8 cellular contexts compared by ENCODE assay signal in genomic region chr11:9461068-9461759, GRCh38.
DNase-seq lines count a peak whose midpoint lies in the region; ATAC-seq and TF ChIP-seq lines count a peak whose summit lies in the region.

No MANE protein-coding gene starts in this region.

- in situ Hi-C loops in GM18951 (cut with MboI; ENCODE audit: low sequenced_read_pairs, unreplicated experiment), result no loop called here

- peak; percentile 65 for DNase-seq in AG09309 (ENCODE audit: low read depth)
- peak; percentile 91 for DNase-seq in NCI-H2227 treated with DMSO at 0.1 percent for 48 hours (lab: John Stamatoyannopoulos, UW)
- peak; percentile 65 for DNase-seq in activated CD4-positive, alpha-beta T cell treated with anti-CD3 and anti-CD28 coated beads for 1 hour
- DNase-seq in choroid plexus epithelial cell (ENCODE audit: low read depth), result peak; percentile 92
- peak; percentile 88 for DNase-seq in kidney tubule cell (ENCODE audit: low spot score)
- DNase-seq in stimulated activated CD4-positive, alpha-beta T cell treated with anti-CD3 and anti-CD28 coated beads, Interleukin-1b, Interleukin-23, amount 100 ng/mL, for 24 hours (ENCODE audit: low read depth in 4 of 4, low spot score in 1 of 4), result peak; percentile 37 to 70 (median 54)

- peak; percentile 45 for ATAC-seq in HG03159 (IDR thresholded peaks at IDR 0.05; ENCODE audit: unreplicated experiment)

- TF ChIP-seq CTCF in AG09309 (IDR thresholded peaks at IDR 0.05; ENCODE audit: control insufficient read depth, insufficient read depth, low read depth, low read length, missing control alignments) (no peak), choroid plexus epithelial cell (conservative IDR thresholded peaks at IDR 0.05; ENCODE audit: low read depth, low read length) (no peak)

- peak; percentile 99 for TF ChIP-seq POLR2A in GM18951 (IDR thresholded peaks at IDR 0.05; ENCODE audit: extremely low read depth, insufficient read depth, insufficient read length)

- H3K4me3 ChIP-seq in AG09309 (ENCODE audit: control insufficient read depth, low read depth, low read length), result peak overlapping the region; percentile 64
- H3K4me3 ChIP-seq in choroid plexus epithelial cell (ENCODE audit: low read depth, low read length), result peak overlapping the region; percentile 70

Comparison
In these comparisons a context has a peak if more than half of its experiments do, and no peak if none do; other contexts are left out.
1. Peak in every context shown above with its lines: DNase-seq, ATAC-seq and H3K4me3 ChIP-seq.